Comparison of ENCODE assay signal across 14 cellular contexts in the genomic region with DNA sequence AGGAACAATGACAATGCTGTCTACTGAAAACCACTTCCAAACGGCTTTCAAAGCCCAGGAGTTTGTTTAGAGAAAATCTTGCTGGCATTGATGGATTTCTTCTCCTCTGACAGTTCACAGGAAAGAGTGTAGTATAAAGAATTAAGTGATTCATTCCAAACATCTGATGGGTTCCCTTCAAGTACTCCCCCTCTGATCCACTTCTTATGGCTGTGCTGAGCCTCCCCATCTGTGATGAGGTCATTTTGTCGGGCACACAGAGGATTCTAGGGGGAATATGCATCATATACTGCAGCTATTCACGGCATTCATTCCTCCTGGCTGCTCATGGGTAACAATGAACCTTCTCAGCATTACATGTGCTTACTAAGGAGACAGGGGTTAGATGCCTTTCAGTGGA.
DNase-seq lines count a peak whose midpoint lies in the region; ATAC-seq, FAIRE-seq and TF ChIP-seq lines count a peak whose summit lies in the region.
"Had no signal": no experiment of that assay in that cellular context is flagged by ENCODE, and none has a peak within 500 bp of the region (broad histone marks: within the 10 kb centered on the region; RNA-seq: fewer than 3 reads in every experiment).

No MANE protein-coding gene starts in this region.

- H3K27ac Mint-ChIP-seq in activated CD8-positive, alpha-beta memory T cell treated with anti-CD3 and anti-CD28 coated beads, Interleukin-2, amount 10 ng/mL, durations not matched to agents 7 days and 5 days = no peak overlapping the region

- peak; percentile 40 for DNase-seq in HTR-8/SVneo (ENCODE audit: insufficient read length, low spot score)
- peak; percentile 89 for DNase-seq in brain microvascular endothelial cell
- DNase-seq in kidney epithelial cell (ENCODE audit: low read depth) = peak; percentile 90
- no peak for DNase-seq in tibial nerve (ENCODE audit: low spot score in 2 of 2)
- DNase-seq in NOMO-1 treated with dmso at 0.1 percent for 144 hours (lab: John Stamatoyannopoulos, UW; ENCODE audit: unreplicated experiment) = no peak
- no peak for DNase-seq in activated CD8-positive, alpha-beta memory T cell treated with anti-CD3 and anti-CD28 coated beads, Interleukin-2, amount 10 ng/mL, durations not matched to agents 7 days and 5 days
- DNase-seq: activated CD4-positive, alpha-beta T cell treated with anti-CD3 and anti-CD28 coated beads for 1 hour; activated gamma-delta T cell; GDM1; NCI-H187 treated with DMSO at 0.1 percent for 48 hours had no signal

- H3K9me3 ChIP-seq in tibial nerve = no peaks in the 10 kb centered on the region
- H3K9me3 ChIP-seq: suprapubic skin had no signal

- no peaks in the 10 kb centered on the region for H3K9me3 Mint-ChIP-seq in activated CD8-positive, alpha-beta memory T cell treated with anti-CD3 and anti-CD28 coated beads, Interleukin-2, amount 10 ng/mL, durations not matched to agents 7 days and 5 days (ENCODE audit: low read depth)

- H3K4me1 Mint-ChIP-seq in activated CD8-positive, alpha-beta memory T cell treated with anti-CD3 and anti-CD28 coated beads, Interleukin-2, amount 10 ng/mL, durations not matched to agents 7 days and 5 days = peaks cover 4% of the 10 kb centered on the region

- no peak for TF ChIP-seq EP300 in tibial nerve (IDR thresholded peaks at IDR 0.05)

- no peak for ATAC-seq in HG03460 (IDR thresholded peaks at IDR 0.05; ENCODE audit: unreplicated experiment)
- ATAC-seq in activated CD8-positive, alpha-beta memory T cell treated with anti-CD3 and anti-CD28 coated beads, Interleukin-2, amount 10 ng/mL, durations not matched to agents 7 days and 5 days = no peak
- ATAC-seq: Panc1 had no signal

- no peaks in the 10 kb centered on the region for H3K36me3 Mint-ChIP-seq in activated CD8-positive, alpha-beta memory T cell treated with anti-CD3 and anti-CD28 coated beads, Interleukin-2, amount 10 ng/mL, durations not matched to agents 7 days and 5 days

- H3K4me1 ChIP-seq in tibial nerve = peaks cover 5 to 85% (median 47%) of the 10 kb centered on the region in 4 donors

- 28 to 35% methylated on average over 3 of the region's 3 CpGs for WGBS in tibial nerve, 2 donors

- in situ Hi-C loops in brain microvascular endothelial cell (cut with HindIII; ENCODE audit: low pct_ligation_motif_present, low sequenced_read_pairs) = no loop called here

- H3K27me3 ChIP-seq in brain microvascular endothelial cell (replicated peaks) (no peaks in the 10 kb centered on the region), kidney epithelial cell (ENCODE audit: control insufficient read depth, insufficient read depth, low read length) (no peaks in the 10 kb centered on the region), tibial nerve (no peaks in the 10 kb centered on the region)
- H3K27me3 ChIP-seq: suprapubic skin had no signal

- CTCF ChIA-PET in activated CD8-positive, alpha-beta memory T cell treated with anti-CD3 and anti-CD28 coated beads, Interleukin-2, amount 10 ng/mL, durations not matched to agents 7 days and 5 days (lab: Charles Lee) = interaction anchor here (1.1 kb wide), 1 partner anchor 9 kb away, joined by 3 read pairs; no protein-coding TSS in a partner anchor

- H3K27ac ChIP-seq in brain microvascular endothelial cell (peak overlapping the region; percentile 74), tibial nerve (peak overlapping the region; percentile 41 to 83 (median 62))
- H3K27ac ChIP-seq: suprapubic skin had no signal

- no peak for FAIRE-seq in HTR-8/SVneo (lab: Jason Lieb, UNC)
- FAIRE-seq: endometrium had no signal

- TF ChIP-seq POLR2A in tibial nerve (IDR thresholded peaks at IDR 0.05) = no peak

- H3K36me3 ChIP-seq in brain microvascular endothelial cell (replicated peaks) (no peaks in the 10 kb centered on the region), kidney epithelial cell (ENCODE audit: control insufficient read depth, insufficient read depth, low read length) (no peaks in the 10 kb centered on the region), tibial nerve (no peaks in the 10 kb centered on the region)

- TF ChIP-seq CTCF in brain microvascular endothelial cell (IDR thresholded peaks at IDR 0.05; ENCODE audit: low read depth, low read length, missing control alignments) (no peak), kidney epithelial cell (IDR thresholded peaks at IDR 0.05; ENCODE audit: insufficient read depth, low read length, poor library complexity, severe bottlenecking) (no peak), tibial nerve (IDR thresholded peaks at IDR 0.05) (no peak)

- H3K27me3 Mint-ChIP-seq in activated CD8-positive, alpha-beta memory T cell treated with anti-CD3 and anti-CD28 coated beads, Interleukin-2, amount 10 ng/mL, durations not matched to agents 7 days and 5 days = no peaks in the 10 kb centered on the region

- no peak overlapping the region for H3K4me3 Mint-ChIP-seq in activated CD8-positive, alpha-beta memory T cell treated with anti-CD3 and anti-CD28 coated beads, Interleukin-2, amount 10 ng/mL, durations not matched to agents 7 days and 5 days

- H3K4me3 ChIP-seq in brain microvascular endothelial cell (ENCODE audit: low read depth, low read length) (no peak overlapping the region), kidney epithelial cell (ENCODE audit: low read depth, low read length) (no peak overlapping the region), tibial nerve (no peak overlapping the region)
- H3K4me3 ChIP-seq: suprapubic skin had no signal

Comparison
In these comparisons a context has a peak if more than half of its experiments do, and no peak if none do; other contexts are left out.
1. DNase-seq: peak in HTR-8/SVneo (single experiment), brain microvascular endothelial cell (single experiment) and kidney epithelial cell (single experiment); none in tibial nerve (0 of 2), NOMO-1 treated with dmso at 0.1 percent for 144 hours (single experiment) and activated CD8-positive, alpha-beta memory T cell treated with anti-CD3 and anti-CD28 coated beads, Interleukin-2, amount 10 ng/mL, durations not matched to agents 7 days and 5 days (single experiment).